ENCODE assay signal across 1 cellular context in genomic region chr16:15409476-15409875, GRCh38. TPM values are rescaled to one million over a fixed set of nuclear protein-coding genes. Genes with fewer than 3 reads are reported as not detected.
"Had no signal": no experiment of that assay in that cellular context is flagged by ENCODE, and none has a peak within 500 bp of the region (broad histone marks: within the 10 kb centered on the region; RNA-seq: fewer than 3 reads in every experiment).

No MANE protein-coding gene starts in this region.

RNA-seq across cellular contexts. Expression of gene MPV17L, which starts 13.9 kb away (rescaled TPM):
- total RNA-seq: MCF 10A had no signal
